In the genomic region with DNA sequence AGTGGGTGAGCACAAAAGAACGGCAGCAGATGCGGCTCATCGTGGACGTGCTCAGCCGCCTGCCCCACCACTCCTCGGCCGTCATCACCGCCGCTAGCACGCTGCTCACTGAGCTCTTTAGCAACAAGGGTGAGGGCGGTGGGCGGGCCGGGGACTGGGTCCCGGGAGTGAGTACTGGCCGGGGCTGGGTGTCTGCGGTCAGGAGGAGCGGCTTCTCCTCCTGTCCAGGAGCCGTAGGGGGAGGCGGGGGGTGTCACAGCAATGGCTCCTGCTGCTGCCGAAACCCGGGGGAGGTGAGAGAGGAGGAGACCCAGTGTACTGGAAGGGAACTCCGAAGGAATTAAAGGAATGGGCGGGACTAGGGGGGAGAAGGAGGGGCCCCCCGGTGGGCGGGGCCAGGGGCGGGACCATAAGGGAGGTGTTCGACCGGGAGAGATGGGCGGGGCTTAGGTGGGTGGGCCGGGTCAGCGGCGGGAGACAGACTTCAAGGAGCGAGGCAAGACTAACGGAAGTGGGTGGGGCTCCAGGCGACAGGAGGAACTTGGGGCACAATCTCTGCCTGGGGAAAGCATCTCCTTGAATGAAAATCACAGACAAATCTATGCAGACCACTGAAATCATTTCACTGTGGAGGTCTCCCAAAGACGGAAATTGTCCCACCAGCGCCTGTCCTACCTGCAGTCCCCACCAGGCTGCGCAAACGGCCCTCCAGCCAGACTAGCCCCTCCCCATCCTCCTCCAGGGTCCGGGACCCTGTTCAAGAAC, we compare ENCODE assay signal across 8 cellular contexts. TPM values are rescaled to one million over a fixed set of nuclear protein-coding genes. Genes with fewer than 3 reads are reported as not detected.
DNase-seq lines count a peak whose midpoint lies in the region; ATAC-seq and TF ChIP-seq lines count a peak whose summit lies in the region.

No MANE protein-coding gene starts in this region.

- POLR2A ChIA-PET in AG04449 (lab: Yijun Ruan, JAX) = interaction anchor here (1.0 kb wide), 1 partner anchor 8 kb away, joined by 3 read pairs; no protein-coding TSS in a partner anchor
- POLR2A ChIA-PET in activated CD8-positive, alpha-beta T cell treated with anti-CD3 and anti-CD28 coated beads, Interleukin-2, amount 10 ng/mL, durations not matched to agents 7 days and 5 days (lab: Charles Lee) = interaction anchor here (1.0 kb wide), 1 partner anchor 117 kb away, joined by 3 read pairs; a partner anchor contains a TSS

- no peaks in the 10 kb centered on the region for H3K9me3 Mint-ChIP-seq in activated CD8-positive, alpha-beta T cell treated with anti-CD3 and anti-CD28 coated beads, Interleukin-2, amount 10 ng/mL, durations not matched to agents 7 days and 5 days (ENCODE audit: insufficient read depth)

- H3K27me3 ChIP-seq in effector memory CD4-positive, alpha-beta T cell (replicated peaks; ENCODE audit: control insufficient read depth, insufficient read depth, low read length, poor library complexity, severe bottlenecking) = no peaks in the 10 kb centered on the region
- peaks cover 0 to 16% of the 10 kb centered on the region in 2 experiments for H3K27me3 ChIP-seq in mesenchymal stem cell (ENCODE audit: control insufficient read depth in 1 of 2, insufficient read depth in 1 of 2, low read length in 2 of 2)

- ATAC-seq in activated CD8-positive, alpha-beta T cell treated with anti-CD3 and anti-CD28 coated beads, Interleukin-2, amount 10 ng/mL, durations not matched to agents 7 days and 5 days = peak; percentile 87

- H3K4me1 Mint-ChIP-seq in activated CD8-positive, alpha-beta T cell treated with anti-CD3 and anti-CD28 coated beads, Interleukin-2, amount 10 ng/mL, durations not matched to agents 7 days and 5 days (ENCODE audit: low read depth) = peaks cover 39% of the 10 kb centered on the region

- peak overlapping the region; percentile 79 for H3K4me3 Mint-ChIP-seq in activated CD8-positive, alpha-beta T cell treated with anti-CD3 and anti-CD28 coated beads, Interleukin-2, amount 10 ng/mL, durations not matched to agents 7 days and 5 days

- H3K9ac ChIP-seq in mesenchymal stem cell (ENCODE audit: low read length) = peak overlapping the region; percentile 78

- no peak overlapping the region for H2BK120ac ChIP-seq in mesenchymal stem cell (ENCODE audit: low read depth, low read length)

- peak overlapping the region; percentile 48 for H2AFZ ChIP-seq in mesenchymal stem cell (ENCODE audit: low read depth, low read length)

- H3K4me2 ChIP-seq in mesenchymal stem cell (ENCODE audit: low read length, poor library complexity, severe bottlenecking) = peak overlapping the region; percentile 83

- CTCF ChIA-PET in AG04449 (lab: Yijun Ruan, JAX) = interaction anchor here (0.6 to 3.4 kb wide), 5 partner anchors 11 to 109 kb away, joined by 3 to 17 read pairs (median 6); no protein-coding TSS in a partner anchor
- CTCF ChIA-PET in activated CD8-positive, alpha-beta T cell treated with anti-CD3 and anti-CD28 coated beads, Interleukin-2, amount 10 ng/mL, durations not matched to agents 7 days and 5 days (lab: Charles Lee) = interaction anchor here (1.2 to 2.3 kb wide), 4 partner anchors 9 to 97 kb away, joined by 3 to 8 read pairs (median 5); no protein-coding TSS in a partner anchor

- H2BK15ac ChIP-seq in mesenchymal stem cell (ENCODE audit: low read depth, poor library complexity, severe bottlenecking) = peak overlapping the region; percentile 60

- H3K79me1 ChIP-seq in mesenchymal stem cell (replicated peaks; ENCODE audit: low read length, poor library complexity, severe bottlenecking) = peaks cover 25% of the 10 kb centered on the region

- peak overlapping the region; percentile 50 to 86 for H3K18ac ChIP-seq in mesenchymal stem cell (ENCODE audit: low read depth in 1 of 2, low read length in 2 of 2)

- H2AK5ac ChIP-seq in mesenchymal stem cell (ENCODE audit: low read length, severe bottlenecking) = no peak overlapping the region

- TF ChIP-seq CTCF in AG04449 (IDR thresholded peaks at IDR 0.05; ENCODE audit: insufficient read depth, low read length, missing control alignments) = peak; percentile 82

- H3K9me3 ChIP-seq in effector memory CD4-positive, alpha-beta T cell (ENCODE audit: control insufficient read depth, low read length) = no peaks in the 10 kb centered on the region
- H3K9me3 ChIP-seq in mesenchymal stem cell (ENCODE audit: control insufficient read depth, low read length) = no peaks in the 10 kb centered on the region

- H2BK12ac ChIP-seq in mesenchymal stem cell (ENCODE audit: low read length in 2 of 2) = peak overlapping the region; percentile 15 to 64

- peak overlapping the region; percentile 9 to 56 for H3K4ac ChIP-seq in mesenchymal stem cell (ENCODE audit: low read depth in 1 of 2, low read length in 2 of 2)

- H3K27ac ChIP-seq in effector memory CD4-positive, alpha-beta T cell (ENCODE audit: insufficient read depth, low read length, poor library complexity, severe bottlenecking) = peak overlapping the region; percentile 43
- H3K27ac ChIP-seq in mesenchymal stem cell (ENCODE audit: low read length, poor library complexity, severe bottlenecking) = peak overlapping the region; percentile 29

- H3K36me3 ChIP-seq in effector memory CD4-positive, alpha-beta T cell (ENCODE audit: control insufficient read depth, insufficient read depth, low read length) = peaks cover 10% of the 10 kb centered on the region
- H3K36me3 ChIP-seq in mesenchymal stem cell (ENCODE audit: control insufficient read depth in 1 of 2, insufficient read depth in 2 of 2, low read depth in 1 of 2, low read length in 2 of 2) = peaks cover 12 to 29% of the 10 kb centered on the region in 2 experiments

- 1% methylated on average over 37 of the region's 40 CpGs for WGBS in mesenchymal stem cell

- H3K23ac ChIP-seq in mesenchymal stem cell (ENCODE audit: low read length in 2 of 2) = no peak overlapping the region

- no peak overlapping the region for H4K91ac ChIP-seq in mesenchymal stem cell (ENCODE audit: low read length)

- no peak overlapping the region for H3K14ac ChIP-seq in mesenchymal stem cell (ENCODE audit: low read length in 2 of 2)

- DNase-seq in AG04449 (ENCODE audit: low read depth, low spot score) (peak; percentile 71), HS-5 (ENCODE audit: low read depth) (peak; percentile 90), NK-92 (lab: John Stamatoyannopoulos, UW; ENCODE audit: unreplicated experiment) (peak; percentile 85), mesenchymal stem cell (peak; percentile 95)
- peak; percentile 99 for DNase-seq in activated CD8-positive, alpha-beta T cell treated with anti-CD3 and anti-CD28 coated beads, Interleukin-2, amount 10 ng/mL, durations not matched to agents 7 days and 5 days
- peak; percentile 95 to 98 (median 98) for DNase-seq in effector memory CD4-positive, alpha-beta T cell
- peak; percentile 98 to 100 (median 99) for DNase-seq in stimulated activated CD4-positive, alpha-beta T cell treated with anti-CD3 and anti-CD28 coated beads, TNF-alpha, amount 100 ng/mL, for 48 hours (ENCODE audit: low read depth in 3 of 3)

- peaks cover 19% of the 10 kb centered on the region for H3K27me3 Mint-ChIP-seq in activated CD8-positive, alpha-beta T cell treated with anti-CD3 and anti-CD28 coated beads, Interleukin-2, amount 10 ng/mL, durations not matched to agents 7 days and 5 days (ENCODE audit: low read depth)

- in situ Hi-C loops in GM18951 (cut with MboI; ENCODE audit: low sequenced_read_pairs, unreplicated experiment) = no loop called here

- peak overlapping the region; percentile 84 for H3K4me3 ChIP-seq in AG04449 (ENCODE audit: low read depth, low read length)
- peak overlapping the region; percentile 78 for H3K4me3 ChIP-seq in effector memory CD4-positive, alpha-beta T cell (ENCODE audit: insufficient read depth, low read depth, low read length, poor library complexity, severe bottlenecking)
- peak overlapping the region; percentile 65 to 81 for H3K4me3 ChIP-seq in mesenchymal stem cell (ENCODE audit: insufficient read depth in 1 of 2, low read depth in 1 of 2, low read length in 2 of 2)

- H3K36me3 Mint-ChIP-seq in activated CD8-positive, alpha-beta T cell treated with anti-CD3 and anti-CD28 coated beads, Interleukin-2, amount 10 ng/mL, durations not matched to agents 7 days and 5 days (ENCODE audit: low read depth) = peaks cover 12% of the 10 kb centered on the region

- TF ChIP-seq POLR2A in GM18951 (IDR thresholded peaks at IDR 0.05; ENCODE audit: extremely low read depth, insufficient read depth, insufficient read length) = peak; percentile 42

- peaks cover 37% of the 10 kb centered on the region for H3K4me1 ChIP-seq in effector memory CD4-positive, alpha-beta T cell (ENCODE audit: control insufficient read depth, insufficient read depth, low read length, poor library complexity, severe bottlenecking)
- peaks cover 39% of the 10 kb centered on the region for H3K4me1 ChIP-seq in mesenchymal stem cell (ENCODE audit: control insufficient read depth, insufficient read depth, low read depth, low read length)

- H2BK5ac ChIP-seq in mesenchymal stem cell (ENCODE audit: low read depth, low read length, poor library complexity, severe bottlenecking) = peak overlapping the region; percentile 46

- peak overlapping the region; percentile 73 for H3K27ac Mint-ChIP-seq in activated CD8-positive, alpha-beta T cell treated with anti-CD3 and anti-CD28 coated beads, Interleukin-2, amount 10 ng/mL, durations not matched to agents 7 days and 5 days

- H4K8ac ChIP-seq in mesenchymal stem cell (ENCODE audit: low read length) = peak overlapping the region; percentile 5

RNA-seq across cellular contexts. Expression of a gene that starts 2.3 kb away (rescaled TPM):
- total RNA-seq in activated CD8-positive, alpha-beta T cell treated with anti-CD3 and anti-CD28 coated beads, Interleukin-2, amount 10 ng/mL, durations not matched to agents 7 days and 5 days = under 1 TPM; 0.68 to 0.78 TPM
- 0.86 TPM for polyA plus RNA-seq in mesenchymal stem cell (2013, experiment 1 of 2)
- polyA plus RNA-seq in mesenchymal stem cell (2013, experiment 2 of 2) = 0.96 TPM

RNA-seq across cellular contexts. Expression of a gene that starts 8.0 kb away (rescaled TPM):
- total RNA-seq in activated CD8-positive, alpha-beta T cell treated with anti-CD3 and anti-CD28 coated beads, Interleukin-2, amount 10 ng/mL, durations not matched to agents 7 days and 5 days = 10 to 100 TPM; 24.3 to 26.0 TPM
- 21.7 TPM for polyA plus RNA-seq in mesenchymal stem cell (2013, experiment 1 of 2)
- polyA plus RNA-seq in mesenchymal stem cell (2013, experiment 2 of 2) = 22.1 TPM

RNA-seq across cellular contexts. Expression of a gene that starts 53.0 kb away (rescaled TPM):
- not detected for total RNA-seq in activated CD8-positive, alpha-beta T cell treated with anti-CD3 and anti-CD28 coated beads, Interleukin-2, amount 10 ng/mL, durations not matched to agents 7 days and 5 days
- polyA plus RNA-seq in mesenchymal stem cell (2013, experiment 1 of 2) = not detected
- polyA plus RNA-seq in mesenchymal stem cell (2013, experiment 2 of 2) = not detected

RNA-seq across cellular contexts. Expression of a gene that starts 59.7 kb away (rescaled TPM):
- total RNA-seq in activated CD8-positive, alpha-beta T cell treated with anti-CD3 and anti-CD28 coated beads, Interleukin-2, amount 10 ng/mL, durations not matched to agents 7 days and 5 days = 10 to 100 TPM; 61.9 to 62.5 TPM
- 74.2 TPM for polyA plus RNA-seq in mesenchymal stem cell (2013, experiment 1 of 2)
- 73.4 TPM for polyA plus RNA-seq in mesenchymal stem cell (2013, experiment 2 of 2)

Comparison
In these comparisons a context has a peak if more than half of its experiments do, and no peak if none do; other contexts are left out.
1. Peak in every context shown above with its lines: DNase-seq, ATAC-seq, H3K4me3 ChIP-seq and H3K27ac ChIP-seq.